23 cellular contexts compared by ENCODE assay signal in genomic region chr14:79493081-79493652, GRCh38.
"Had no signal": no experiment of that assay in that cellular context is flagged by ENCODE, and none has a peak within 500 bp of the region (broad histone marks: within the 10 kb centered on the region; RNA-seq: fewer than 3 reads in every experiment).

No MANE protein-coding gene starts in this region.

- H3K36me3 ChIP-seq: SJCRH30 had no signal

- H3K9me3 ChIP-seq: SJCRH30 had no signal

- DNase-seq: KBM-7, MV-4-11, NCI-H1048, NCI-H1105, NCI-H1417, NCI-H1436 treated with DMSO at 0.1 percent for 48 hours, NCI-H187 treated with DMSO at 0.1 percent for 48 hours, NCI-H2029 treated with DMSO at 0.1 percent for 48 hours, NCI-H2171, NCI-H226, NCI-H446 treated with DMSO at 0.1 percent for 48 hours, NCI-H524, NCI-H526 treated with DMSO at 0.1 percent for 48 hours, NCI-H774, PC-3, SHP77 treated with DMSO at 0.1 percent for 48 hours, SJCRH30, SW 1271, T-cell had no signal

- H3K27me3 ChIP-seq: SJCRH30 had no signal

- H3K27ac Mint-ChIP-seq: T-cell; T-helper 1 cell treated with Interleukin-12 subunit alpha and Interleukin-12 subunit beta and Interleukin-4 antibody, amounts not matched to agents 30 μg/mL and 1 μg/mL, for 36 hours had no signal

- H3K4me3 ChIP-seq: SJCRH30 had no signal

- H3K27ac ChIP-seq: HL-60, RWPE1, SJCRH30 had no signal

- H3K4me1 Mint-ChIP-seq: T-cell had no signal

- H3K36me3 Mint-ChIP-seq: T-cell had no signal

- ATAC-seq: Panc1, PC-3, T-cell had no signal

- H3K4me1 ChIP-seq: SJCRH30 had no signal

- H3K4me3 Mint-ChIP-seq: T-cell; T-helper 1 cell treated with Interleukin-12 subunit alpha and Interleukin-12 subunit beta and Interleukin-4 antibody, amounts not matched to agents 30 μg/mL and 1 μg/mL, for 36 hours had no signal

- H3K27me3 Mint-ChIP-seq: T-cell had no signal
